ENCODE assay signal across 10 cellular contexts in genomic region chr2:174600349-174600748, GRCh38. TPM values are rescaled to one million over a fixed set of nuclear protein-coding genes. Genes with fewer than 3 reads are reported as not detected.
A peak's percentile ranks its signal among the peaks of the same experiment; 100 is the strongest.
DNase-seq lines count a peak whose midpoint lies in the region; ATAC-seq and TF ChIP-seq lines count a peak whose summit lies in the region.
"Had no signal": no experiment of that assay in that cellular context is flagged by ENCODE, and none has a peak within 500 bp of the region (broad histone marks: within the 10 kb centered on the region; RNA-seq: fewer than 3 reads in every experiment).

No MANE protein-coding gene starts in this region.

- H3K27ac Mint-ChIP-seq in activated T-cell treated with anti-CD3 and anti-CD28 coated beads, Interleukin-2, amount 50 U/mL, for 24 hours, result peak overlapping the region; percentile 97

- TF ChIP-seq CTCF in colonic mucosa (IDR thresholded peaks at IDR 0.05) (no peak), stomach (IDR thresholded peaks at IDR 0.05) (no peak)

- H3K9ac ChIP-seq in colonic mucosa (ENCODE audit: low read depth in 2 of 2, low read length in 2 of 2), result no peak overlapping the region

- peaks cover 62% of the 10 kb centered on the region for H3K36me3 Mint-ChIP-seq in activated T-cell treated with anti-CD3 and anti-CD28 coated beads, Interleukin-2, amount 50 U/mL, for 24 hours (ENCODE audit: low read depth)

- no peak overlapping the region for H3K4me3 Mint-ChIP-seq in activated T-cell treated with anti-CD3 and anti-CD28 coated beads, Interleukin-2, amount 50 U/mL, for 24 hours
- H3K4me3 Mint-ChIP-seq: neural crest cell had no signal

- H3K27ac ChIP-seq in colonic mucosa (peak overlapping the region; percentile 33), stomach (peak overlapping the region in 4 of 5 donors; percentile 14 to 87 (median 36))

- no peak for TF ChIP-seq POLR2A in stomach (IDR thresholded peaks at IDR 0.05)

- TF ChIP-seq EP300 in stomach (IDR thresholded peaks at IDR 0.05), result no peak

- H3K36me3 ChIP-seq in colonic mucosa (no peaks in the 10 kb centered on the region), stomach (no peaks in the 10 kb centered on the region)

- H3K4me1 ChIP-seq in colonic mucosa, result no peaks in the 10 kb centered on the region
- peaks cover 4 to 62% (median 24%) of the 10 kb centered on the region in 4 donors for H3K4me1 ChIP-seq in stomach

- ATAC-seq in HG03354 (IDR thresholded peaks at IDR 0.05; ENCODE audit: poor library complexity, severe bottlenecking, unreplicated experiment), result peak; percentile 36

- peaks cover 87% of the 10 kb centered on the region for H3K4me1 Mint-ChIP-seq in activated T-cell treated with anti-CD3 and anti-CD28 coated beads, Interleukin-2, amount 50 U/mL, for 24 hours (ENCODE audit: low read depth)
- H3K4me1 Mint-ChIP-seq: neural crest cell had no signal

- no peaks in the 10 kb centered on the region for H3K27me3 Mint-ChIP-seq in activated T-cell treated with anti-CD3 and anti-CD28 coated beads, Interleukin-2, amount 50 U/mL, for 24 hours

- WGBS in stomach, 5 donors, result 77 to 92% (median 84%) methylated on average over 4 of the region's 4 CpGs

- intact Hi-C loops in colonic mucosa (cut with DNase I), result loop anchor here (5.0 kb wide), 2 partner anchors 87 to 138 kb away; no protein-coding TSS in a partner anchor
- intact Hi-C loops in stomach (cut with DNase I; ENCODE audit: low total_unique reads), result no loop called here

- no peak for DNase-seq in activated T-cell treated with anti-CD3 and anti-CD28 coated beads, Interleukin-2, amount 50 U/mL, for 24 hours
- DNase-seq in activated T-cell treated with anti-CD3 and anti-CD28 coated beads, Interleukin-2, amount 50 U/mL, for 48 hours, result no peak
- DNase-seq in colonic mucosa (no peak), stomach (no peak), 8988T (no peak), HCEC 1CT (no peak), amygdala (lab: John Stamatoyannopoulos, UW) (no peak)
- DNase-seq: glutamatergic neuron had no signal

- H3K4me3 ChIP-seq in colonic mucosa (no peak overlapping the region), stomach (no peak overlapping the region)

- H3K9me3 ChIP-seq in colonic mucosa (no peaks in the 10 kb centered on the region), stomach (no peaks in the 10 kb centered on the region)

- peaks cover 2% of the 10 kb centered on the region for H3K9me3 Mint-ChIP-seq in activated T-cell treated with anti-CD3 and anti-CD28 coated beads, Interleukin-2, amount 50 U/mL, for 24 hours

- no peaks in the 10 kb centered on the region for H3K27me3 ChIP-seq in colonic mucosa
- H3K27me3 ChIP-seq in stomach, result no peaks in the 10 kb centered on the region

RNA-seq across cellular contexts. Expression of gene WIPF1, which starts 2.7 kb away (rescaled TPM):
- total RNA-seq in colonic mucosa, result 10 to 100 TPM in 1 of 2 donors, 1 to 10 TPM in 1; 6.7 to 21.4 TPM
- total RNA-seq in stomach, result 10 to 100 TPM in 4 of 5 donors, 1 to 10 TPM in 1; 9.4 to 43.8 (median 28.3) TPM
- 10 to 100 TPM in 2 of 3 donors, 1 to 10 TPM in 1; 8.8 to 22.3 (median 21.7) TPM for polyA plus RNA-seq in stomach
